8 cellular contexts compared by ENCODE assay signal in the genomic region with DNA sequence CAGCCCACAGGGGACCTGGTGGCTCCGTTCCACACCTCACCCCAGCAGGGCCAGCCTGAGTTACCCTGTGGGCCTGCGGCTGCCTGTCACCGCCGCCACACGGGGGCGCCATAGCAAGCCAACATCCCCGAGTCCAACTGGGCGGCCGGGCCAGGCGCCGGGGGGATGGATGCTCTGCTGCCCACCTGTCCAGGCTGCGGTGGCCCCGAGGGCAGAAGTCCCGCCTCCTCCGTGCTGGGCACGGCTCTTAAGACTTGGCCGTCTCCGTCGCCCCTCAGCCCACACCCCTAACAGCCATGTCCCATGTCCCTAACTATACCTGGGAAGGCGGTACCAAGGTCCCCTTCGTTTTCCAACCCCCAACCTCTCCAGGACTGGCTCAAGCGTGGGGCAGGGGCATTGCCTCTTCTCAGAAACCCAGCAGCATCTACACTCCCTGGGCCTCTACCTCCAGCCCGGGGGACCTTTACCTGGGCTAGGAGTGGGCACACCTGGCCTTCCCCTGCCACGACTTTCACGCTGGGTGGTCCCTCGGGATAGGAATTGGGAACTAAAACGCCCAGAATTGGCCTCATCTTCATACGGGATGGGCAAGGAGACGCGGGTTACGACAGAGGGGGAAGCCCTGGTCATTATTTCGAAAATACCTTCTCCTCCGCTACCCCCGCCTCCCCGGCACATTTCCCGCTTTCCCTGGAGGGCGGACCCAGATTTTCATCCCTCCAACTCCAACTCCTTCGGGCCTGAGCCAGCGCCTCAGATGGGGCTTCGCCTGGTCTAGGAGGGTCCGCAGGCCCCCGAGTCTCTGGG. TPM values are rescaled to one million over a fixed set of nuclear protein-coding genes. Genes with fewer than 3 reads are reported as not detected.
DNase-seq lines count a peak whose midpoint lies in the region; ATAC-seq, FAIRE-seq and TF ChIP-seq lines count a peak whose summit lies in the region.

No MANE protein-coding gene starts in this region.

- H3K27ac ChIP-seq in caudate nucleus (ENCODE audit: low read depth, low read length), result peak overlapping the region; percentile 82
- H3K27ac ChIP-seq in keratinocyte (ENCODE audit: control insufficient read depth, insufficient read depth, low read length), result peak overlapping the region; percentile 56

- peaks cover 5% of the 10 kb centered on the region for H3K4me1 ChIP-seq in keratinocyte (ENCODE audit: control insufficient read depth, extremely low read depth, insufficient read depth, low read length)

- ATAC-seq in HG02759 (IDR thresholded peaks at IDR 0.05; ENCODE audit: unreplicated experiment), result peak; percentile 32
- no peak for ATAC-seq in HG02840 (IDR thresholded peaks at IDR 0.05; ENCODE audit: low FRiP score, unreplicated experiment)

- peaks cover 12% of the 10 kb centered on the region for H3K27me3 ChIP-seq in keratinocyte (ENCODE audit: control insufficient read depth, extremely low read depth, insufficient read depth, low read length)

- FAIRE-seq in keratinocyte (lab: Jason Lieb, UNC), result no peak

- peak overlapping the region; percentile 72 to 96 (median 86) for H3K4me3 ChIP-seq in keratinocyte (ENCODE audit: control insufficient read depth in 2 of 3, extremely low read depth in 1 of 3, insufficient read depth in 2 of 3, low read depth in 1 of 3, low read length in 3 of 3)

- H2AFZ ChIP-seq in keratinocyte (ENCODE audit: control insufficient read depth, low read length), result peak overlapping the region; percentile 84

- dilution Hi-C loops in keratinocyte (cut with MboI; ENCODE audit: extremely low pct_ligation_motif_present, low sequenced_read_pairs), result no loop called here

- no peaks in the 10 kb centered on the region for H3K9me1 ChIP-seq in keratinocyte (ENCODE audit: control insufficient read depth, extremely low read depth, insufficient read depth, low read length)

- peak; percentile 72 to 88 for DNase-seq in NCI-H1930 (lab: John Stamatoyannopoulos, UW)
- DNase-seq in activated CD4-positive, CD25-positive, alpha-beta regulatory T cell (lab: John Stamatoyannopoulos, UW), result peak; percentile 65 to 71 (median 67)
- peak in 57 of 61 donors; percentile 24 to 82 (median 61) for DNase-seq in caudate nucleus (lab: John Stamatoyannopoulos, UW)
- no peak for DNase-seq in keratinocyte (ENCODE audit: low read depth, low spot score)
- DNase-seq in stimulated activated CD4-positive, alpha-beta T cell treated with anti-CD3 and anti-CD28 coated beads, Interleukin-12 subunit alpha, Interleukin-12 subunit beta, amount 100 ng/mL, for 24 hours (ENCODE audit: low read depth in 2 of 2), result peak; percentile 60 to 79

- H3K9me3 ChIP-seq in keratinocyte (ENCODE audit: control insufficient read depth, low read depth, low read length), result peaks cover 3% of the 10 kb centered on the region

- no peaks in the 10 kb centered on the region for H3K36me3 ChIP-seq in keratinocyte (ENCODE audit: control insufficient read depth in 2 of 2, extremely low read depth in 1 of 2, insufficient read depth in 2 of 2, low read length in 2 of 2)

- H4K20me1 ChIP-seq in keratinocyte (ENCODE audit: control insufficient read depth, extremely low read depth, insufficient read depth, low read length), result no peaks in the 10 kb centered on the region

- peak overlapping the region; percentile 93 for H3K4me2 ChIP-seq in keratinocyte (ENCODE audit: control insufficient read depth, extremely low read depth, insufficient read depth, low read depth, low read length)

- no peaks in the 10 kb centered on the region for H3K79me2 ChIP-seq in keratinocyte (ENCODE audit: control insufficient read depth, insufficient read depth, low read length)

- peak overlapping the region; percentile 85 for H3K9ac ChIP-seq in keratinocyte (ENCODE audit: control insufficient read depth, extremely low read depth, insufficient read depth, low read length)

- TF ChIP-seq CTCF in GM12872 (IDR thresholded peaks at IDR 0.05; ENCODE audit: insufficient read depth, low read depth, low read length), result peak; percentile 86
- TF ChIP-seq CTCF in keratinocyte (optimal IDR thresholded peaks at IDR 0.05 in 1 of 3, IDR thresholded peaks at IDR 0.05 in 1 of 3, conservative IDR thresholded peaks at IDR 0.05 in 1 of 3; ENCODE audit: extremely low read depth in 1 of 3, insufficient read depth in 2 of 3, low read length in 3 of 3), result peak; percentile 72 to 97 (median 94)

RNA-seq across cellular contexts. Expression of a gene that starts 1.1 kb away (rescaled TPM):
- polyA plus RNA-seq in keratinocyte, result 0.01 TPM in 2 of 3 replicates, not detected in the other
- polyA plus RNA-seq in keratinocyte (2011; ENCODE audit: low read depth), result 0.05 TPM
- polyA plus RNA-seq in keratinocyte (2011; cell fraction: cytosol; rRNA removed), result not detected in 2 replicates
- polyA plus RNA-seq in keratinocyte (2011; cell fraction: nucleus; rRNA removed), result 0.01 and 0.12 TPM in 2 replicates
- 0.02 TPM in 1 of 2 replicates, not detected in the other for polyA plus RNA-seq in keratinocyte (2012; ENCODE audit: low replicate concordance)
- not detected in 3 replicates for polyA minus RNA-seq in keratinocyte
- not detected for polyA minus RNA-seq in keratinocyte (2011; cell fraction: cytosol; rRNA and poly(A)+ RNA removed)
- not detected in 2 replicates for polyA minus RNA-seq in keratinocyte (2011; cell fraction: nucleus; rRNA and poly(A)+ RNA removed)

RNA-seq across cellular contexts. Expression of a gene that starts 38.1 kb away (rescaled TPM):
- polyA plus RNA-seq in keratinocyte, result 0.08 to 0.17 TPM (median 0.11 TPM) in 3 replicates
- 0.10 TPM for polyA plus RNA-seq in keratinocyte (2011; ENCODE audit: low read depth)
- 0.07 and 0.21 TPM in 2 replicates for polyA plus RNA-seq in keratinocyte (2011; cell fraction: cytosol; rRNA removed)
- 0.34 and 0.39 TPM in 2 replicates for polyA plus RNA-seq in keratinocyte (2011; cell fraction: nucleus; rRNA removed)
- polyA plus RNA-seq in keratinocyte (2012; ENCODE audit: low replicate concordance), result 0.15 and 0.45 TPM in 2 replicates
- polyA minus RNA-seq in keratinocyte, result 0.06 to 0.33 TPM (median 0.16 TPM) in 3 replicates
- 0.58 TPM for polyA minus RNA-seq in keratinocyte (2011; cell fraction: cytosol; rRNA and poly(A)+ RNA removed)
- polyA minus RNA-seq in keratinocyte (2011; cell fraction: nucleus; rRNA and poly(A)+ RNA removed), result 0.42 and 0.47 TPM in 2 replicates
